Comparison of ENCODE assay signal across 17 cellular contexts in the genomic region with DNA sequence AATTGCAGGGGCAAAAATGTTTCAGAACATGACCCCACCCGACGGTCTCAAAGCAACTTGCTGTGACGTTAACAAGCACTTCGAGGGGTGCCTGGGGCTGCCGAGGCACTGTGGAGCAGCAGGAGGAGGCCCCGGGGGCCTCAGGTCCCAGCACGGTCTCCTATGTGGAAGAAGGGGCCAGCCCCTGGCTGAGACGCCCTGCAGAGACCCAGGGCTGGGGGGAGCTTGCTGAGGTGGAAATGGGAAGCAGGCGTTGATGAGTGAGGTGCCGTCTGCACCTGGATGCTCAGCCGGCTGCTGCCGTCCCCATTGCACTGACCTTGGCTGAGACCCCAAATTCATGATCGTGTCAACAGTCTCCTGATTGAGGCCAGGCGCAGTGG.
"Had no signal": no experiment of that assay in that cellular context is flagged by ENCODE, and none has a peak within 500 bp of the region (broad histone marks: within the 10 kb centered on the region; RNA-seq: fewer than 3 reads in every experiment).

No MANE protein-coding gene starts in this region.

- H3K4me2 ChIP-seq: SK-N-SH had no signal

- H3K27me3 Mint-ChIP-seq: activated naive CD4-positive, alpha-beta T cell treated with anti-CD3 and anti-CD28 coated beads, Interleukin-2, amount 50 U/mL, for 24 hours had no signal

- H3K9me3 ChIP-seq: colonic mucosa, SK-N-SH, upper lobe of left lung had no signal

- H3K27ac ChIP-seq: colonic mucosa, parathyroid adenoma, skin epidermis, upper lobe of left lung had no signal

- H3K9ac ChIP-seq: parathyroid adenoma, SK-N-SH had no signal

- H3K36me3 Mint-ChIP-seq: activated naive CD4-positive, alpha-beta T cell treated with anti-CD3 and anti-CD28 coated beads, Interleukin-2, amount 50 U/mL, for 24 hours; T-cell had no signal

- ATAC-seq: left cardiac atrium; stimulated activated naive CD8-positive, alpha-beta T cell treated with anti-CD3 and anti-CD28 coated beads, Interleukin-15, Interleukin-2, amounts not matched to agents 100 U/mL and 50 U/mL, for 24 hours; T-cell had no signal

- DNase-seq: activated CD4-positive, CD25-positive, alpha-beta regulatory T cell treated with anti-CD3 and anti-CD28 coated beads, Interleukin-2, amount 50 U/mL, for 72 hours; activated T-cell treated with anti-CD3 and anti-CD28 coated beads, Interleukin-2, amount 50 U/mL, for 1 hour; caudate nucleus; colonic mucosa; effector CD4-positive, alpha-beta T cell; foreskin melanocyte; left cardiac atrium; midbrain; stimulated activated CD4-positive, alpha-beta T cell treated with anti-CD3 and anti-CD28 coated beads, Interleukin-4, amount 100 ng/mL, for 4 hours; stimulated activated CD8-positive, alpha-beta memory T cell treated with anti-CD3 and anti-CD28 coated beads, Interleukin-4, amount 100 ng/mL, for 48 hours; stimulated activated naive CD8-positive, alpha-beta T cell treated with anti-CD3 and anti-CD28 coated beads, Interleukin-15, Interleukin-2, amounts not matched to agents 100 U/mL and 50 U/mL, for 24 hours; T-cell had no signal

- H3K4me1 ChIP-seq: colonic mucosa, parathyroid adenoma had no signal

- H3K79me2 ChIP-seq: parathyroid adenoma had no signal

- H3K4me1 Mint-ChIP-seq: activated naive CD4-positive, alpha-beta T cell treated with anti-CD3 and anti-CD28 coated beads, Interleukin-2, amount 50 U/mL, for 24 hours; T-cell had no signal

- H3K4me3 Mint-ChIP-seq: activated naive CD4-positive, alpha-beta T cell treated with anti-CD3 and anti-CD28 coated beads, Interleukin-2, amount 50 U/mL, for 24 hours; T-cell had no signal

- H3K27ac Mint-ChIP-seq: activated naive CD4-positive, alpha-beta T cell treated with anti-CD3 and anti-CD28 coated beads, Interleukin-2, amount 50 U/mL, for 24 hours; T-cell had no signal

- H3K27me3 ChIP-seq: colonic mucosa, upper lobe of left lung had no signal

- H3K9me3 Mint-ChIP-seq: activated naive CD4-positive, alpha-beta T cell treated with anti-CD3 and anti-CD28 coated beads, Interleukin-2, amount 50 U/mL, for 24 hours; T-cell had no signal

- H2AFZ ChIP-seq: parathyroid adenoma had no signal
